Comparison of ENCODE assay signal across 25 cellular contexts in the genomic region with DNA sequence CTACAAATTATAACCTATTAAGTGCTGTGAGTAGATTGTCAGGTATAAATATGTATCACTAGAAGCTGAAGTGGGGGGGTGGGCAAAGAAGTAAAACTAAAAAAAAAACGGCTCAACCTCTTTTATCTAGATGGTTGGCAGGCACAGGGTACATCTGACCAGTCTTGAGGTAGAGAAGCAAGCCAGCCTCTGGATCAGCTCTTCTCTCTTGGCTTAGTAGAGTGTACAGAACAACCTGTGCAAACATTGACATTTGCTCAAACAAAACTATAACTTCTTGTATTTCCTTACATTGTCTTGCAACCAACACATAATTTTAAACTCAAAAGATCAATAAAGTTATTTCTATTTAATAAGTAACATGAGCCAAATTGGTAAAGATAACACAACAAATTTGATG.
"Had no signal": no experiment of that assay in that cellular context is flagged by ENCODE, and none has a peak within 500 bp of the region (broad histone marks: within the 10 kb centered on the region; RNA-seq: fewer than 3 reads in every experiment).

No MANE protein-coding gene starts in this region.

- H3K4me1 Mint-ChIP-seq: endodermal cell; natural killer cell; stimulated activated effector memory CD8-positive, alpha-beta T cell treated with anti-CD3 and anti-CD28 coated beads, Interleukin-12 subunit alpha, Interleukin-12 subunit beta, amount 100 ng/mL, for 72 hours had no signal

- H3K4me3 ChIP-seq: colonic mucosa, gastrocnemius medialis, lower lobe of right lung, ovary, sigmoid colon, testis, tibial artery, upper lobe of left lung had no signal

- H3K27ac ChIP-seq: colonic mucosa, epithelial cell of prostate, gastrocnemius medialis, lower lobe of right lung, ovary, sigmoid colon, testis, tibial artery, upper lobe of left lung had no signal

- ATAC-seq: esophagus mucosa; gastrocnemius medialis; left ventricle myocardium superior; lower lobe of right lung; natural killer cell; stimulated activated effector memory CD8-positive, alpha-beta T cell treated with anti-CD3 and anti-CD28 coated beads, Interleukin-12 subunit alpha, Interleukin-12 subunit beta, amount 100 ng/mL, for 72 hours had no signal

- H3K4me1 ChIP-seq: colonic mucosa, gastrocnemius medialis, lower lobe of right lung, sigmoid colon, testis, tibial artery, upper lobe of left lung had no signal

- H3K27ac Mint-ChIP-seq: dendritic cell treated with granulocyte-macrophage colony-stimulating factor and Interleukin-4, amounts not matched to agents 40 ng/mL and 50 ng/mL, for 4 days; endodermal cell; natural killer cell; stimulated activated effector memory CD8-positive, alpha-beta T cell treated with anti-CD3 and anti-CD28 coated beads, Interleukin-12 subunit alpha, Interleukin-12 subunit beta, amount 100 ng/mL, for 72 hours had no signal

- H3K36me3 ChIP-seq: colonic mucosa, gastrocnemius medialis, lower lobe of right lung, ovary, sigmoid colon, tibial artery, upper lobe of left lung had no signal

- DNase-seq: colonic mucosa; effector CD8-positive, alpha-beta T cell; endodermal cell; foreskin fibroblast; gastrocnemius medialis; head of caudate nucleus; left ventricle myocardium superior; lower lobe of right lung; natural killer cell; occipital lobe; ovary; sigmoid colon; stimulated activated CD4-positive, alpha-beta T cell treated with anti-CD3 and anti-CD28 coated beads, Interleukin-2, amount 100 ng/mL, for 24 hours; stimulated activated CD4-positive, alpha-beta T cell treated with anti-CD3 and anti-CD28 coated beads, Interleukin-4, amount 100 ng/mL, for 24 hours; stimulated activated naive CD4-positive, alpha-beta T cell treated with Interleukin-2 at 50 U/mL for 16 hours; substantia nigra; testis; tibial artery; upper lobe of left lung had no signal

- H3K36me3 Mint-ChIP-seq: natural killer cell had no signal

- FAIRE-seq: keratinocyte, urothelium cell line had no signal

- H3K9me3 ChIP-seq: colonic mucosa, gastrocnemius medialis, lower lobe of right lung, ovary, sigmoid colon, testis, tibial artery, upper lobe of left lung had no signal

- H3K27me3 ChIP-seq: colonic mucosa, gastrocnemius medialis, ovary, sigmoid colon, testis, tibial artery, upper lobe of left lung had no signal

- H3K4me3 Mint-ChIP-seq: dendritic cell treated with granulocyte-macrophage colony-stimulating factor and Interleukin-4, amounts not matched to agents 40 ng/mL and 50 ng/mL, for 4 days; endodermal cell; natural killer cell; stimulated activated effector memory CD8-positive, alpha-beta T cell treated with anti-CD3 and anti-CD28 coated beads, Interleukin-12 subunit alpha, Interleukin-12 subunit beta, amount 100 ng/mL, for 72 hours had no signal

- H3K27me3 Mint-ChIP-seq: dendritic cell treated with granulocyte-macrophage colony-stimulating factor and Interleukin-4, amounts not matched to agents 40 ng/mL and 50 ng/mL, for 4 days had no signal

- H3K9me3 Mint-ChIP-seq: dendritic cell treated with granulocyte-macrophage colony-stimulating factor and Interleukin-4, amounts not matched to agents 40 ng/mL and 50 ng/mL, for 4 days; endodermal cell; natural killer cell; stimulated activated effector memory CD8-positive, alpha-beta T cell treated with anti-CD3 and anti-CD28 coated beads, Interleukin-12 subunit alpha, Interleukin-12 subunit beta, amount 100 ng/mL, for 72 hours had no signal
